ENCODE assay signal across 1 cellular context in genomic region chr14:105167303-105168092, GRCh38.
TF ChIP-seq lines count a peak whose summit lies in the region.

No MANE protein-coding gene starts in this region.

TF ChIP-seq in SK-N-SH treated with all-trans-retinoic acid at 6 μM for 48 hours, 23 proteins besides CTCF, POLR2A, EP300 and RAD21 (continued from another document):
- TF ChIP-seq, protein P1, sequence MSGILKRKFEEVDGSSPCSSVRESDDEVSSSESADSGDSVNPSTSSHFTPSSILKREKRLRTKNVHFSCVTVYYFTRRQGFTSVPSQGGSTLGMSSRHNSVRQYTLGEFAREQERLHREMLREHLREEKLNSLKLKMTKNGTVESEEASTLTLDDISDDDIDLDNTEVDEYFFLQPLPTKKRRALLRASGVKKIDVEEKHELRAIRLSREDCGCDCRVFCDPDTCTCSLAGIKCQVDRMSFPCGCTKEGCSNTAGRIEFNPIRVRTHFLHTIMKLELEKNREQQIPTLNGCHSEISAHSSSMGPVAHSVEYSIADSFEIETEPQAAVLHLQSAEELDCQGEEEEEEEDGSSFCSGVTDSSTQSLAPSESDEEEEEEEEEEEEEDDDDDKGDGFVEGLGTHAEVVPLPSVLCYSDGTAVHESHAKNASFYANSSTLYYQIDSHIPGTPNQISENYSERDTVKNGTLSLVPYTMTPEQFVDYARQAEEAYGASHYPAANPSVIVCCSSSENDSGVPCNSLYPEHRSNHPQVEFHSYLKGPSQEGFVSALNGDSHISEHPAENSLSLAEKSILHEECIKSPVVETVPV (CRISPR knock-in tag; IDR thresholded peaks at IDR 0.05), result no peak
